ENCODE assay signal across 9 cellular contexts in the genomic region with DNA sequence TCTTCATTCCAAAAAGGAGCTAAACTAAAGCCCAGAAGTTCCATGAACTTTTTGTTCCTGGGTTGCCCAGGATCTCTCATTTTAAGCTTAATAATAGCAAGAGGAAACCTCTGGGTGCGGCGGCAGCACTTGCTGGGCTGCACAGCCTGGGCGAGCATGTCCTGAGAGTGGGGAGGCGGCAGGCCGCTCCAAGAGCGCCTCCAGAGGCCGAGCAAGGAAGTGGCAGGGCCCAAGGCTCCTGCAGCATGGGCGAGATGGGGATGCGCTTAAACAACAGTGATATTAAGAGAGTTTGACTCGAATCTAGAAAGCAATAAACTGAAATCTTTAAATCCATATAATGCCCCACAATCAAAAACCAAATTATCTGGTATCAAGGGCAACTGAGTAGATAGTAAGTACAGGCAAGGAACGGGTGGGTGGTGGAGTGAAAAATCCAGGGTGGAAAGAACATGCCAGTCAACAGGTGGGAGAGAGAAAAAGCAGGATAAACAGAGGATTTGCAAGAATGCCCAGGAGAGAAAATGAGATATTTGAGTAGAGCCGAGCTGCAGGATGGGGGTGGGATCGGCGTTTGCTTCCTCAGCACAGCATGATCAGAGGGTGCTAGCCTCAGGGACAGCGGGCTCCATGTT. TPM values are rescaled to one million over a fixed set of nuclear protein-coding genes. Genes with fewer than 3 reads are reported as not detected.
DNase-seq lines count a peak whose midpoint lies in the region; ATAC-seq, FAIRE-seq and TF ChIP-seq lines count a peak whose summit lies in the region.
"Had no signal": no experiment of that assay in that cellular context is flagged by ENCODE, and none has a peak within 500 bp of the region (broad histone marks: within the 10 kb centered on the region; RNA-seq: fewer than 3 reads in every experiment).

No MANE protein-coding gene starts in this region.

- POLR2A ChIA-PET in endothelial cell of umbilical vein (lab: Charles Lee) = no interaction called here

- H3K27ac ChIP-seq in RWPE2 (ENCODE audit: poor library complexity, severe bottlenecking) = no peak overlapping the region
- H3K27ac ChIP-seq in endothelial cell of umbilical vein (ENCODE audit: insufficient read depth, low read depth, low read length) = no peak overlapping the region
- no peak overlapping the region for H3K27ac ChIP-seq in pancreas

- BruUV-seq in endothelial cell of umbilical vein (replicated peaks; lab: Mats Ljungman, UMichigan) = no TSS peak

- H3K4me3 ChIP-seq in RWPE2 (ENCODE audit: severe bottlenecking) (no peak overlapping the region), endothelial cell of umbilical vein (replicated peaks in 1 of 3; ENCODE audit: insufficient read depth in 1 of 3, low read depth in 1 of 3, low read length in 3 of 3) (no peak overlapping the region), pancreas (no peak overlapping the region)

- no peaks in the 10 kb centered on the region for H3K9me3 ChIP-seq in RWPE2 (ENCODE audit: severe bottlenecking)
- H3K9me3 ChIP-seq in endothelial cell of umbilical vein (replicated peaks; ENCODE audit: control insufficient read depth, insufficient read depth, low read length) = no peaks in the 10 kb centered on the region
- H3K9me3 ChIP-seq in pancreas = no peaks in the 10 kb centered on the region

- DNase-seq in CD1c-positive myeloid dendritic cell (ENCODE audit: extremely low spot score) (peak; percentile 3), GM19238 (ENCODE audit: insufficient read length, low spot score) (peak; percentile 54), RWPE2 (ENCODE audit: low spot score) (no peak), endothelial cell of umbilical vein (ENCODE audit: low read depth, low spot score) (peak; percentile 35), pancreas (peak in 5 of 6 donors; percentile 12 to 72 (median 45)), GDM1 (lab: John Stamatoyannopoulos, UW) (no peak)
- DNase-seq in activated effector memory CD4-positive, alpha-beta T cell treated with anti-CD3 and anti-CD28 coated beads, Interleukin-2, amount 50 U/mL, for 16 hours = no peak

- H3K9ac ChIP-seq in endothelial cell of umbilical vein (replicated peaks; ENCODE audit: extremely low read depth, insufficient read depth, low read length) = no peak overlapping the region

- H3K4me2 ChIP-seq in endothelial cell of umbilical vein (ENCODE audit: insufficient read depth, low read length) = no peak overlapping the region

- no peaks in the 10 kb centered on the region for H3K36me3 ChIP-seq in RWPE2 (ENCODE audit: low read depth)
- H3K36me3 ChIP-seq in endothelial cell of umbilical vein (ENCODE audit: control insufficient read depth in 2 of 2, extremely low read depth in 1 of 2, insufficient read depth in 2 of 2, low read length in 2 of 2) = no peaks in the 10 kb centered on the region
- no peaks in the 10 kb centered on the region for H3K36me3 ChIP-seq in pancreas

- H3K4me1 ChIP-seq in RWPE2 (ENCODE audit: insufficient read depth, poor library complexity, severe bottlenecking) (no peaks in the 10 kb centered on the region), endothelial cell of umbilical vein (ENCODE audit: control insufficient read depth, extremely low read depth, insufficient read depth, low read length) (no peaks in the 10 kb centered on the region), pancreas (no peaks in the 10 kb centered on the region)

- H2AFZ ChIP-seq in endothelial cell of umbilical vein (ENCODE audit: low read depth, low read length) = no peak overlapping the region

- intact Hi-C loops in endothelial cell of umbilical vein (cut with micrococcal nuclease) = loop anchor here (1.0 to 2.0 kb wide), 3 partner anchors 275 to 384 kb away; no protein-coding TSS in a partner anchor
- intact Hi-C loops in pancreas (cut with DNase I) = no loop called here

- FAIRE-seq in endothelial cell of umbilical vein (lab: Jason Lieb, UNC) = peak; percentile 64
- no peak for FAIRE-seq in pancreas (lab: Jason Lieb, UNC)
- FAIRE-seq: islet of Langerhans had no signal

- dilution Hi-C loops in endothelial cell of umbilical vein (cut with MboI; ENCODE audit: extremely low pct_ligation_motif_present, low sequenced_read_pairs) = no loop called here

- no peaks in the 10 kb centered on the region for H4K20me1 ChIP-seq in endothelial cell of umbilical vein (replicated peaks; ENCODE audit: control insufficient read depth, extremely low read depth, insufficient read depth, low read length)

- H3K27me3 ChIP-seq in RWPE2 (ENCODE audit: insufficient read depth, poor library complexity, severe bottlenecking) (peaks cover 1% of the 10 kb centered on the region), endothelial cell of umbilical vein (ENCODE audit: control insufficient read depth in 2 of 2, insufficient read depth in 2 of 2, low read length in 2 of 2) (peaks cover 0 to 7% of the 10 kb centered on the region in 2 experiments), pancreas (no peaks in the 10 kb centered on the region)

- H3K79me2 ChIP-seq in endothelial cell of umbilical vein (ENCODE audit: control insufficient read depth, insufficient read depth, low read length) = no peaks in the 10 kb centered on the region

- CTCF ChIA-PET in endothelial cell of umbilical vein (lab: Charles Lee) = interaction anchor here (0.9 to 3.1 kb wide), 8 partner anchors 15 to 611 kb away, joined by 3 to 15 read pairs (median 3); a partner anchor contains a TSS

- no peaks in the 10 kb centered on the region for H3K9me1 ChIP-seq in endothelial cell of umbilical vein (replicated peaks; ENCODE audit: control insufficient read depth, extremely low read depth, insufficient read depth, low read length)

- TF ChIP-seq POLR2A in endothelial cell of umbilical vein (IDR thresholded peaks at IDR 0.05; ENCODE audit: low read depth, low read length) = no peak

- 41 to 45% methylated on average over 15 of the region's 15 CpGs for WGBS in pancreas, 2 donors

- peak; percentile 71 for TF ChIP-seq CTCF in RWPE2 (IDR thresholded peaks at IDR 0.05; ENCODE audit: poor library complexity, severe bottlenecking)
- TF ChIP-seq CTCF in endothelial cell of umbilical vein (IDR thresholded peaks at IDR 0.05; ENCODE audit: extremely low read depth in 1 of 2, insufficient read depth in 1 of 2, low read depth in 1 of 2, low read length in 2 of 2) = peak; percentile 95
- TF ChIP-seq CTCF in pancreas (IDR thresholded peaks at IDR 0.05) = peak; percentile 44 to 61 (median 48)

- ATAC-seq in HG03159 (IDR thresholded peaks at IDR 0.05; ENCODE audit: unreplicated experiment) = peak; percentile 91
- peak; percentile 80 for ATAC-seq in RWPE2 (ENCODE audit: low read depth)
- ATAC-seq in pancreas = peak in 3 of 4 donors; percentile 79 to 85 (median 84)

TF ChIP-seq in endothelial cell of umbilical vein, 7 proteins besides CTCF, POLR2A, EP300 and RAD21:
- TF ChIP-seq GATA2 (IDR thresholded peaks at IDR 0.05; ENCODE audit: insufficient read depth, insufficient read length, low read depth, low read length) (no peak), EZH2 (IDR thresholded peaks at IDR 0.05; ENCODE audit: borderline replicate concordance, low read depth, low read length, severe bottlenecking) (no peak), FOS (IDR thresholded peaks at IDR 0.05; ENCODE audit: borderline replicate concordance, insufficient read depth, low read length) (no peak), JUN (IDR thresholded peaks at IDR 0.05; ENCODE audit: borderline replicate concordance, insufficient read depth, insufficient read length, low read depth) (no peak), MYC (IDR thresholded peaks at IDR 0.05; ENCODE audit: low read depth, low read length) (no peak), POLR2AphosphoS5 (IDR thresholded peaks at IDR 0.05; ENCODE audit: insufficient read depth, low read depth, low read length) (no peak)
- TF ChIP-seq, protein P1, sequence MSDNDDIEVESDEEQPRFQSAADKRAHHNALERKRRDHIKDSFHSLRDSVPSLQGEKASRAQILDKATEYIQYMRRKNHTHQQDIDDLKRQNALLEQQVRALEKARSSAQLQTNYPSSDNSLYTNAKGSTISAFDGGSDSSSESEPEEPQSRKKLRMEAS (IDR thresholded peaks at IDR 0.05; ENCODE audit: insufficient read depth, insufficient read length) = no peak
TF ChIP-seq in endothelial cell of umbilical vein: peak in this region for 0.

RNA-seq across cellular contexts. Expression of a gene that starts 14.1 kb away (rescaled TPM):
- 0.02 and 0.07 TPM in 2 replicates for total RNA-seq in endothelial cell of umbilical vein
- polyA plus RNA-seq in endothelial cell of umbilical vein = 0.08 and 0.14 TPM in 2 replicates
- 0.08 and 0.10 TPM in 2 replicates for polyA plus RNA-seq in endothelial cell of umbilical vein (2011; cell fraction: cytosol; rRNA removed)
- 0.06 and 0.16 TPM in 2 replicates for polyA plus RNA-seq in endothelial cell of umbilical vein (2011; cell fraction: nucleus; rRNA removed)
- polyA plus RNA-seq in endothelial cell of umbilical vein (2012) = 0.32 and 0.57 TPM in 2 replicates
- polyA minus RNA-seq in endothelial cell of umbilical vein = 0.22 and 0.23 TPM in 2 replicates
- not detected for polyA minus RNA-seq in endothelial cell of umbilical vein (2011; cell fraction: cytosol; rRNA and poly(A)+ RNA removed)
- polyA minus RNA-seq in endothelial cell of umbilical vein (2011; cell fraction: nucleus; rRNA and poly(A)+ RNA removed) = 0.29 TPM in 2 replicates
- total RNA-seq in pancreas = under 1 TPM; 0.08 to 0.98 (median 0.65) TPM
- polyA plus RNA-seq in pancreas = under 1 TPM; 0.38 to 0.45 TPM

Comparison
In these comparisons a context has a peak if more than half of its experiments do, and no peak if none do; other contexts are left out.
1. DNase-seq: peak in CD1c-positive myeloid dendritic cell (single experiment), GM19238 (single experiment), endothelial cell of umbilical vein (single experiment) and pancreas (5 of 6); none in RWPE2 (single experiment), GDM1 (single experiment) and activated effector memory CD4-positive, alpha-beta T cell treated with anti-CD3 and anti-CD28 coated beads, Interleukin-2, amount 50 U/mL, for 16 hours (single experiment).
2. Peak in every context shown above with its lines, with median percentiles within 50 percentile points of each other: ATAC-seq and CTCF ChIP-seq.